Comparison of ENCODE assay signal across 1 cellular context in the genomic region with DNA sequence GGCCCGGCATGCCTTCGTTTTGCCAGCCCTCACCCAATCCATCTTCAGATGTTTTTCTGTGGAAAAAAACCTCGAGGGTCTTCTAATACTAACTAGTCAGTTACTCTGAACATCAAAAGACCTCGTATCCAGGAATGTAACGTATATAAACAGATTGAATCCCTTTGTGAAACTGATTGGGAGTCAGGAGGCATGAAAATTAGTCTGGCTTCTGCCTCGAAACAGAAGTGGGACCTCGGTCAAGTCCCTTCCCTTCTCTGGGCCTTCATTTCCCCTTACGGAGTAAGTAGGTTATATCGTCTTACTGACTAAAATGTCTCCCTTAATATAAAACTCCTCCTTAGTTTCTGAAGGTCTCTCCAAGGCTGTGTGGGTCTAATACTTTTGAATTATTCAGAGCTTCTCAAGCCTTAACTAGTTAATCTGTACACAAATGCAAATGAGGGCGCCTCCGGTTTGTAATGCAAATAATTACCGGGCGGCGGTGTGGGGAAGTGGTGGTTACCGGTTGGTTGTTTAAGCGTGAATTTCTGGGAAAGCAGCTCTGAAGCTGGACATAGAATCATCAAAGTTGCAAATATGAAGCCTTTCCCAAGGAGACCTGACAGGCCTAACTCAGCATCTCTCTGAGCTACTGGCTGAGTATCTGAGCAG.
TF ChIP-seq lines count a peak whose summit lies in the region.

No MANE protein-coding gene starts in this region.

TF ChIP-seq in GM23338, 12 proteins besides CTCF, POLR2A, EP300 and RAD21 (continued from another document):
- TF ChIP-seq ETS1 (IDR thresholded peaks at IDR 0.05) = no peak
- no peak for TF ChIP-seq POLR2AphosphoS5 (IDR thresholded peaks at IDR 0.05; ENCODE audit: low read depth)
- TF ChIP-seq NANOG (IDR thresholded peaks at IDR 0.05; ENCODE audit: borderline replicate concordance) = no peak
- TF ChIP-seq EZH2phosphoT487 (IDR thresholded peaks at IDR 0.05; ENCODE audit: unreplicated experiment) = no peak
- TF ChIP-seq, protein P1, sequence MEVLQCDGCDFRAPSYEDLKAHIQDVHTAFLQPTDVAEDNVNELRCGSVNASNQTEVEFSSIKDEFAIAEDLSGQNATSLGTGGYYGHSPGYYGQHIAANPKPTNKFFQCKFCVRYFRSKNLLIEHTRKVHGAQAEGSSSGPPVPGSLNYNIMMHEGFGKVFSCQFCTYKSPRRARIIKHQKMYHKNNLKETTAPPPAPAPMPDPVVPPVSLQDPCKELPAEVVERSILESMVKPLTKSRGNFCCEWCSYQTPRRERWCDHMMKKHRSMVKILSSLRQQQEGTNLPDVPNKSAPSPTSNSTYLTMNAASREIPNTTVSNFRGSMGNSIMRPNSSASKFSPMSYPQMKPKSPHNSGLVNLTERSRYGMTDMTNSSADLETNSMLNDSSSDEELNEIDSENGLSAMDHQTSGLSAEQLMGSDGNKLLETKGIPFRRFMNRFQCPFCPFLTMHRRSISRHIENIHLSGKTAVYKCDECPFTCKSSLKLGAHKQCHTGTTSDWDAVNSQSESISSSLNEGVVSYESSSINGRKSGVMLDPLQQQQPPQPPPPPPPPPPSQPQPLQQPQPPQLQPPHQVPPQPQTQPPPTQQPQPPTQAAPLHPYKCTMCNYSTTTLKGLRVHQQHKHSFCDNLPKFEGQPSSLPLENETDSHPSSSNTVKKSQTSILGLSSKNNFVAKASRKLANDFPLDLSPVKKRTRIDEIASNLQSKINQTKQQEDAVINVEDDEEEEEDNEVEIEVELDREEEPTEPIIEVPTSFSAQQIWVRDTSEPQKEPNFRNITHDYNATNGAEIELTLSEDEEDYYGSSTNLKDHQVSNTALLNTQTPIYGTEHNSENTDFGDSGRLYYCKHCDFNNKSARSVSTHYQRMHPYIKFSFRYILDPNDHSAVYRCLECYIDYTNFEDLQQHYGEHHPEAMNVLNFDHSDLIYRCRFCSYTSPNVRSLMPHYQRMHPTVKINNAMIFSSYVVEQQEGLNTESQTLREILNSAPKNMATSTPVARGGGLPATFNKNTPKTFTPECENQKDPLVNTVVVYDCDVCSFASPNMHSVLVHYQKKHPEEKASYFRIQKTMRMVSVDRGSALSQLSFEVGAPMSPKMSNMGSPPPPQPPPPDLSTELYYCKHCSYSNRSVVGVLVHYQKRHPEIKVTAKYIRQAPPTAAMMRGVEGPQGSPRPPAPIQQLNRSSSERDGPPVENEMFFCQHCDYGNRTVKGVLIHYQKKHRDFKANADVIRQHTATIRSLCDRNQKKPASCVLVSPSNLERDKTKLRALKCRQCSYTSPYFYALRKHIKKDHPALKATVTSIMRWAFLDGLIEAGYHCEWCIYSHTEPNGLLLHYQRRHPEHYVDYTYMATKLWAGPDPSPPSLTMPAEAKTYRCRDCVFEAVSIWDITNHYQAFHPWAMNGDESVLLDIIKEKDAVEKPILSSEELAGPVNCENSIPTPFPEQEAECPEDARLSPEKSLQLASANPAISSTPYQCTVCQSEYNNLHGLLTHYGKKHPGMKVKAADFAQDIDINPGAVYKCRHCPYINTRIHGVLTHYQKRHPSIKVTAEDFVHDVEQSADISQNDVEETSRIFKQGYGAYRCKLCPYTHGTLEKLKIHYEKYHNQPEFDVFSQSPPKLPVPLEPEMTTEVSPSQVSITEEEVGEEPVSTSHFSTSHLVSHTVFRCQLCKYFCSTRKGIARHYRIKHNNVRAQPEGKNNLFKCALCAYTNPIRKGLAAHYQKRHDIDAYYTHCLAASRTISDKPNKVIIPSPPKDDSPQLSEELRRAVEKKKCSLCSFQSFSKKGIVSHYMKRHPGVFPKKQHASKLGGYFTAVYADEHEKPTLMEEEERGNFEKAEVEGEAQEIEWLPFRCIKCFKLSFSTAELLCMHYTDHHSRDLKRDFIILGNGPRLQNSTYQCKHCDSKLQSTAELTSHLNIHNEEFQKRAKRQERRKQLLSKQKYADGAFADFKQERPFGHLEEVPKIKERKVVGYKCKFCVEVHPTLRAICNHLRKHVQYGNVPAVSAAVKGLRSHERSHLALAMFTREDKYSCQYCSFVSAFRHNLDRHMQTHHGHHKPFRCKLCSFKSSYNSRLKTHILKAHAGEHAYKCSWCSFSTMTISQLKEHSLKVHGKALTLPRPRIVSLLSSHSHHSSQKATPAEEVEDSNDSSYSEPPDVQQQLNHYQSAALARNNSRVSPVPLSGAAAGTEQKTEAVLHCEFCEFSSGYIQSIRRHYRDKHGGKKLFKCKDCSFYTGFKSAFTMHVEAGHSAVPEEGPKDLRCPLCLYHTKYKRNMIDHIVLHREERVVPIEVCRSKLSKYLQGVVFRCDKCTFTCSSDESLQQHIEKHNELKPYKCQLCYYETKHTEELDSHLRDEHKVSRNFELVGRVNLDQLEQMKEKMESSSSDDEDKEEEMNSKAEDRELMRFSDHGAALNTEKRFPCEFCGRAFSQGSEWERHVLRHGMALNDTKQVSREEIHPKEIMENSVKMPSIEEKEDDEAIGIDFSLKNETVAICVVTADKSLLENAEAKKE (CRISPR knock-in tag; IDR thresholded peaks at IDR 0.05) = no peak
- TF ChIP-seq CREB1 (CRISPR knock-in tag; IDR thresholded peaks at IDR 0.05; ENCODE audit: low read depth) = no peak
- no peak for TF ChIP-seq STAT1 (IDR thresholded peaks at IDR 0.05; ENCODE audit: unreplicated experiment)
